ENCODE assay signal across 26 cellular contexts in genomic region chr14:83118029-83118428, GRCh38.
"Had no signal": no experiment of that assay in that cellular context is flagged by ENCODE, and none has a peak within 500 bp of the region (broad histone marks: within the 10 kb centered on the region; RNA-seq: fewer than 3 reads in every experiment).

No MANE protein-coding gene starts in this region.

- DNase-seq: stimulated activated CD4-positive, alpha-beta T cell treated with anti-CD3 and anti-CD28 coated beads, Interleukin-2, amount 100 ng/mL, for 48 hours; stimulated activated CD4-positive, alpha-beta T cell treated with anti-CD3 and anti-CD28 coated beads, Interleukin-4, amount 100 ng/mL, for 1 hour; stimulated activated CD4-positive, alpha-beta T cell treated with anti-CD3 and anti-CD28 coated beads, Interleukin-4, amount 100 ng/mL, for 24 hours; stimulated activated CD4-positive, alpha-beta T cell treated with anti-CD3 and anti-CD28 coated beads, Interleukin-4, amount 100 ng/mL, for 4 hours; stimulated activated CD8-positive, alpha-beta memory T cell treated with anti-CD3 and anti-CD28 coated beads, Interleukin-4, amount 100 ng/mL, for 48 hours; stimulated activated naive B cell treated with anti-CD40 and anti-IgM and Interleukin-4, amounts not matched to agents 10 μg/mL and 1 μg/mL and 100 μg/mL, for 72 hours; stimulated activated naive CD4-positive, alpha-beta T cell; stimulated activated naive CD4-positive, alpha-beta T cell treated with Interleukin-2 at 50 U/mL for 16 hours; stimulated activated naive CD8-positive, alpha-beta T cell treated with anti-CD3 and anti-CD28 coated beads, Interleukin-15, amount 100 ng/mL, for 72 hours; stimulated activated naive CD8-positive, alpha-beta T cell treated with anti-CD3 and anti-CD28 coated beads, Interleukin-15, Interleukin-2, amounts not matched to agents 100 U/mL and 50 U/mL, for 24 hours; stomach; substantia nigra; testis; thyroid gland; tibial artery; transverse colon; trophoblast cell; upper lobe of left lung; upper lobe of right lung; uterus had no signal

- H3K4me3 ChIP-seq: stomach, suprapubic skin, testis, thoracic aorta, thyroid gland, tibial artery, tibial nerve, transverse colon, upper lobe of left lung, upper lobe of right lung, uterus, vagina had no signal

- H3K9me3 ChIP-seq: stomach, suprapubic skin, testis, thoracic aorta, thyroid gland, tibial artery, tibial nerve, transverse colon, upper lobe of left lung, upper lobe of right lung, uterus, vagina had no signal

- H3K27me3 ChIP-seq: stomach, suprapubic skin, testis, thyroid gland, tibial artery, tibial nerve, transverse colon, upper lobe of left lung, upper lobe of right lung, uterus, vagina had no signal

- H3K4me1 ChIP-seq: stomach, suprapubic skin, testis, thyroid gland, tibial artery, tibial nerve, transverse colon, upper lobe of left lung, upper lobe of right lung, uterus, vagina had no signal

- ATAC-seq: stimulated activated effector memory CD8-positive, alpha-beta T cell treated with anti-CD3 and anti-CD28 coated beads, Interleukin-12 subunit alpha, Interleukin-12 subunit beta, amount 100 ng/mL, for 72 hours; stimulated activated memory B cell treated with anti-CD40 and anti-IgM and Interleukin-4, amounts not matched to agents 10 μg/mL and 1 μg/mL and 100 μg/mL, for 72 hours; stimulated activated naive B cell treated with anti-CD40 and anti-IgM and Interleukin-4, amounts not matched to agents 10 μg/mL and 1 μg/mL and 100 μg/mL, for 72 hours; stimulated activated naive CD8-positive, alpha-beta T cell treated with anti-CD3 and anti-CD28 coated beads, Interleukin-15, amount 100 ng/mL, for 72 hours; stimulated activated naive CD8-positive, alpha-beta T cell treated with anti-CD3 and anti-CD28 coated beads, Interleukin-15, Interleukin-2, amounts not matched to agents 100 U/mL and 50 U/mL, for 24 hours; upper lobe of right lung had no signal

- H3K36me3 ChIP-seq: stomach, suprapubic skin, thoracic aorta, thyroid gland, tibial artery, tibial nerve, transverse colon, upper lobe of left lung, upper lobe of right lung, uterus, vagina had no signal

- H3K27ac ChIP-seq: stomach, suprapubic skin, testis, thoracic aorta, thyroid gland, tibial artery, tibial nerve, transverse colon, upper lobe of left lung, upper lobe of right lung, uterus, vagina had no signal
